Comparison of ENCODE assay signal across 15 cellular contexts in the genomic region with DNA sequence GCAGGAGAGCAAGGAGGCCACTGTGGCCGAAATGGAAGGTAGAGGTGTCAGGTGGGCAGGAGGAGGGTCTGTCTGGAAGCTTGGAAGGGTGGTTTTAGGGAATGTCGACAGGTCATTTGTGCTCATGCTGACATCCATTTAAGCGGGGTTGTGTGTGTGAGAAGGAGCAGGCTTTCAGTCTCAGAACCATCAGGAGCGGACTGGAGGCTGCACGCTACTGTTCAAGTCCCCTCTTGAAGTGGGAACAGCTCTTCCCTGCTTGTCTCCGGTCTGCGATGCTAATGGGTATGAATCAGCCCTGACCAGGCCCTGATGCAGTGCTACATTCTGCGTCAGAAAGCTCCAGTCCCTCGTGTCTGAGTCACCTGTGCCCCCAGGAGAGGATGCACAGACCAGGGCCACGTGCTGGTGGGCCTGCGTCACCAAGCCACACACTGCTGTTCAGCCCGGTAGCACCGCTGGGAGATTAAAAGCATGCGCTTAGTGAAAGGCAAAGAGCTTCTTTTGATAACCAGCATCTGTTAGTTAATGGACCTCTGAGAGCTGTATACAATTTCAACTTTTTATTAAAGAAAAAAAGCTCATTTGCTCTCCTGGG. TPM values are rescaled to one million over a fixed set of nuclear protein-coding genes. Genes with fewer than 3 reads are reported as not detected.
DNase-seq lines count a peak whose midpoint lies in the region; ATAC-seq and TF ChIP-seq lines count a peak whose summit lies in the region.
"Had no signal": no experiment of that assay in that cellular context is flagged by ENCODE, and none has a peak within 500 bp of the region (broad histone marks: within the 10 kb centered on the region; RNA-seq: fewer than 3 reads in every experiment).

No MANE protein-coding gene starts in this region.

- DNase-seq in GM12865 (ENCODE audit: low read depth) (no peak), NCI-H1436 treated with DMSO at 0.1 percent for 48 hours (lab: John Stamatoyannopoulos, UW) (peak; percentile 80), neuronal stem cell (ENCODE audit: low spot score) (no peak)
- DNase-seq in stimulated activated naive CD8-positive, alpha-beta T cell treated with anti-CD3 and anti-CD28 coated beads, Interleukin-15, amount 100 ng/mL, for 72 hours = no peak
- DNase-seq: activated CD4-positive, alpha-beta T cell treated with anti-CD3 and anti-CD28 coated beads, Interleukin-2, amount 10 ng/mL, durations not matched to agents 24 days and 14 days; activated effector memory CD4-positive, alpha-beta T cell treated with anti-CD3 and anti-CD28 coated beads, Interleukin-2, amount 50 U/mL, for 16 hours; GOT3; naive thymus-derived CD8-positive, alpha-beta T cell; SW 1271; transverse colon had no signal

- no peak overlapping the region for H2BK15ac ChIP-seq in neuronal stem cell (ENCODE audit: low read length)

- no peak overlapping the region for H3K23ac ChIP-seq in neuronal stem cell (ENCODE audit: low read depth, low read length, poor library complexity)

- H2BK5ac ChIP-seq in neuronal stem cell (ENCODE audit: low read length) = no peak overlapping the region

- TF ChIP-seq CTCF in GM12865 (IDR thresholded peaks at IDR 0.05; ENCODE audit: insufficient read depth, low read depth, low read length, missing control alignments) (no peak), brain (conservative IDR thresholded peaks at IDR 0.05) (no peak)

- H3K9ac ChIP-seq in neuronal stem cell (ENCODE audit: low read depth, low read length, poor library complexity) = no peak overlapping the region

- H3K4ac ChIP-seq in neuronal stem cell (ENCODE audit: low read length) = no peak overlapping the region

- peaks cover 5 to 15% (median 13%) of the 10 kb centered on the region in 5 experiments for H3K9me3 Mint-ChIP-seq in brain
- H3K9me3 Mint-ChIP-seq in stimulated activated naive CD8-positive, alpha-beta T cell treated with anti-CD3 and anti-CD28 coated beads, Interleukin-15, amount 100 ng/mL, for 72 hours = peaks cover 8 to 12% of the 10 kb centered on the region in 2 donors
- H3K9me3 Mint-ChIP-seq: activated CD4-positive, alpha-beta T cell treated with anti-CD3 and anti-CD28 coated beads, Interleukin-2, amount 10 ng/mL, durations not matched to agents 24 days and 14 days had no signal

- H3K4me3 ChIP-seq in GM12865 (ENCODE audit: low read depth, low read length) (peak overlapping the region; percentile 43), neuronal stem cell (ENCODE audit: low read length in 2 of 2) (no peak overlapping the region)
- H3K4me3 ChIP-seq: GM12878, transverse colon had no signal

- ATAC-seq in activated CD4-positive, CD25-positive, alpha-beta regulatory T cell treated with anti-CD3 and anti-CD28 coated beads, Interleukin-2, amount 50 U/mL, for 24 hours = no peak
- ATAC-seq in HG03520 (IDR thresholded peaks at IDR 0.05; ENCODE audit: unreplicated experiment) (no peak), GM18520 (IDR thresholded peaks at IDR 0.05; ENCODE audit: unreplicated experiment) (no peak)
- no peak for ATAC-seq in stimulated activated naive CD8-positive, alpha-beta T cell treated with anti-CD3 and anti-CD28 coated beads, Interleukin-15, amount 100 ng/mL, for 72 hours
- ATAC-seq: GM12878; naive thymus-derived CD8-positive, alpha-beta T cell had no signal

- peaks cover 0 to 10% of the 10 kb centered on the region in 2 donors for H3K4me1 ChIP-seq in neuronal stem cell (ENCODE audit: control insufficient read depth in 2 of 2, insufficient read depth in 1 of 2, low read depth in 1 of 2, low read length in 2 of 2)
- H3K4me1 ChIP-seq: transverse colon had no signal

- no peak overlapping the region for H2AK5ac ChIP-seq in neuronal stem cell (ENCODE audit: low read depth, low read length)

- no peak overlapping the region for H4K91ac ChIP-seq in neuronal stem cell (ENCODE audit: low read depth, low read length, poor library complexity)

- no peak overlapping the region for H3K18ac ChIP-seq in neuronal stem cell (ENCODE audit: low read length)

- no peak overlapping the region for H2BK120ac ChIP-seq in neuronal stem cell (ENCODE audit: low read depth, low read length)

- H3K36me3 ChIP-seq in neuronal stem cell (replicated peaks in 1 of 2; ENCODE audit: control insufficient read depth in 2 of 2, insufficient read depth in 2 of 2, low read length in 2 of 2) = peaks cover 0 to 4% of the 10 kb centered on the region in 2 donors
- H3K36me3 ChIP-seq: transverse colon had no signal

- H3K27ac Mint-ChIP-seq in brain = peak overlapping the region in 3 of 5 experiments; percentile 56 to 95 (median 92)
- H3K27ac Mint-ChIP-seq in stimulated activated naive CD8-positive, alpha-beta T cell treated with anti-CD3 and anti-CD28 coated beads, Interleukin-15, amount 100 ng/mL, for 72 hours = peak overlapping the region in 1 of 2 donors; percentile 66
- H3K27ac Mint-ChIP-seq: activated CD4-positive, alpha-beta T cell treated with anti-CD3 and anti-CD28 coated beads, Interleukin-2, amount 10 ng/mL, durations not matched to agents 24 days and 14 days had no signal

- peaks cover 54% of the 10 kb centered on the region for H3K4me1 Mint-ChIP-seq in brain
- H3K4me1 Mint-ChIP-seq in stimulated activated naive CD8-positive, alpha-beta T cell treated with anti-CD3 and anti-CD28 coated beads, Interleukin-15, amount 100 ng/mL, for 72 hours = peaks cover 8% of the 10 kb centered on the region
- H3K4me1 Mint-ChIP-seq: activated CD4-positive, alpha-beta T cell treated with anti-CD3 and anti-CD28 coated beads, Interleukin-2, amount 10 ng/mL, durations not matched to agents 24 days and 14 days had no signal

- peaks cover 0 to 14% of the 10 kb centered on the region in 2 donors for H3K9me3 ChIP-seq in neuronal stem cell (replicated peaks in 1 of 2; ENCODE audit: control insufficient read depth in 2 of 2, insufficient read depth in 1 of 2, low read depth in 1 of 2, low read length in 2 of 2)
- H3K9me3 ChIP-seq: transverse colon had no signal

- H4K8ac ChIP-seq in neuronal stem cell (ENCODE audit: low read depth, low read length) = no peak overlapping the region

- no peaks in the 10 kb centered on the region for H3K27me3 Mint-ChIP-seq in brain
- no peaks in the 10 kb centered on the region for H3K27me3 Mint-ChIP-seq in stimulated activated naive CD8-positive, alpha-beta T cell treated with anti-CD3 and anti-CD28 coated beads, Interleukin-15, amount 100 ng/mL, for 72 hours
- H3K27me3 Mint-ChIP-seq: activated CD4-positive, alpha-beta T cell treated with anti-CD3 and anti-CD28 coated beads, Interleukin-2, amount 10 ng/mL, durations not matched to agents 24 days and 14 days; naive thymus-derived CD8-positive, alpha-beta T cell had no signal

- no peak overlapping the region for H2AFZ ChIP-seq in neuronal stem cell (ENCODE audit: low read length)

- H3K27ac ChIP-seq in neuronal stem cell (replicated peaks; ENCODE audit: low read length) = no peak overlapping the region
- H3K27ac ChIP-seq: transverse colon had no signal

- no peak overlapping the region for H3K4me3 Mint-ChIP-seq in brain
- H3K4me3 Mint-ChIP-seq in stimulated activated naive CD8-positive, alpha-beta T cell treated with anti-CD3 and anti-CD28 coated beads, Interleukin-15, amount 100 ng/mL, for 72 hours = no peak overlapping the region
- H3K4me3 Mint-ChIP-seq: activated CD4-positive, alpha-beta T cell treated with anti-CD3 and anti-CD28 coated beads, Interleukin-2, amount 10 ng/mL, durations not matched to agents 24 days and 14 days; naive thymus-derived CD8-positive, alpha-beta T cell had no signal

- H3K79me1 ChIP-seq in neuronal stem cell (ENCODE audit: low read depth, low read length) = no peaks in the 10 kb centered on the region

- no peaks in the 10 kb centered on the region for H3K27me3 ChIP-seq in neuronal stem cell (ENCODE audit: control insufficient read depth in 3 of 3, insufficient read depth in 3 of 3, low read depth in 1 of 3, low read length in 3 of 3)
- H3K27me3 ChIP-seq: transverse colon had no signal

- WGBS in neuronal stem cell (ENCODE audit: extremely low coverage in 2 of 2, insufficient read length in 2 of 2, insufficient replicate concordance in 1 of 2), 2 donors = no CpG with 5 or more reads among the region's 14 CpGs

- H2BK12ac ChIP-seq in neuronal stem cell (ENCODE audit: low read length) = no peak overlapping the region

- peaks cover 33% of the 10 kb centered on the region for H3K36me3 Mint-ChIP-seq in brain

- H3K4me2 ChIP-seq in neuronal stem cell (ENCODE audit: insufficient read depth, low read length, poor library complexity, severe bottlenecking) = no peak overlapping the region

- H3K14ac ChIP-seq in neuronal stem cell (ENCODE audit: low read length) = peak overlapping the region; percentile 86

RNA-seq across cellular contexts. Expression of a gene that starts 58.0 kb away (rescaled TPM):
- 1.4 TPM for polyA plus RNA-seq in brain (ENCODE audit: insufficient read depth, low read depth, low replicate concordance)
- 0.04 TPM for polyA plus RNA-seq in neuronal stem cell (2013, experiment 1 of 2)
- 0.03 TPM for polyA plus RNA-seq in neuronal stem cell (2013, experiment 2 of 2)
